1 cellular context compared by ENCODE assay signal in the genomic region with DNA sequence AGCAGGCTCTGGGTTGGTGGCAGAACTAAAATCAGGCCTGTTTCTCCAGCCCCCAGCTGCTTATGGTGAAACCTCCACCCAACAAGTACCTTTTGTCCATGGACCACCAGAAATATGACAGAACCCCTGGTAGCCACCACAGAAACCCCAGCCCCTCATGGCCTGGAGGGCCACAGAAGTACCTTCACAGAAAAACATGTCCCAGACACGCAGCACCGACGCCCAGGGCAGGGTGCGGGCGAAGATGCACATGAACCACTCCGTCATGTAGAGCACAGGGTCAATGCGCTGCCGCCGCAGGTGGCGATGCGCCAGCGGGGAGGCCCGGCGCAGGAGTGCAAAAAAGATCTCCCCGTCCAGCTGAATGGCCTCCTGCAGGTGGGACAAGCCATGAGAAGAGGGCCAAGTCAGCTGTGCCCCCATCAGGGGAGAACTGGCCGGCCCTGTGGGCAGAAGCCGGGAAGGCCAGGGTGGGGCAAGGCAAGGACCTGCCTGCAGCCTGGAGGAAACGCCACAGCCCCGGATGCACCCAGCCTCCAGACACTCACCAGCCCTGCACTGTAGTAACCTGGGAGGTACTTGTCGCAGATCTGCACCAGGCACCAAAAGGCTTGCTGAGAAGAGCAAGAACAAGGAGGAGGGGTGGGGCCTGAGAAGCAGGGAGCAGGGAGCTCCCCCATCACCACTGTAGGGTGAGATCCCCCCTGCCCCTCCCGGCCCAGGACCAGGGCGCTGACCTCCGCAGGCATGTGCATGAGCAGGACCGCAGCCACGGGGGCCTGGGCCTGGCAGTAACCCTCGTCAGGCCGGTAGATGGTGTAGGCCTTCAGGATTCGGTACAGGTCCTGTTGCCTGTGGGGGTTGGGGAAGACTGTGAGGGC.
TF ChIP-seq lines count a peak whose summit lies in the region.

No MANE protein-coding gene starts in this region.

TF ChIP-seq in GM23338, 12 proteins besides CTCF, POLR2A, EP300 and RAD21:
- TF ChIP-seq STAT1 (IDR thresholded peaks at IDR 0.05; ENCODE audit: unreplicated experiment): no peak
- TF ChIP-seq, protein P1, sequence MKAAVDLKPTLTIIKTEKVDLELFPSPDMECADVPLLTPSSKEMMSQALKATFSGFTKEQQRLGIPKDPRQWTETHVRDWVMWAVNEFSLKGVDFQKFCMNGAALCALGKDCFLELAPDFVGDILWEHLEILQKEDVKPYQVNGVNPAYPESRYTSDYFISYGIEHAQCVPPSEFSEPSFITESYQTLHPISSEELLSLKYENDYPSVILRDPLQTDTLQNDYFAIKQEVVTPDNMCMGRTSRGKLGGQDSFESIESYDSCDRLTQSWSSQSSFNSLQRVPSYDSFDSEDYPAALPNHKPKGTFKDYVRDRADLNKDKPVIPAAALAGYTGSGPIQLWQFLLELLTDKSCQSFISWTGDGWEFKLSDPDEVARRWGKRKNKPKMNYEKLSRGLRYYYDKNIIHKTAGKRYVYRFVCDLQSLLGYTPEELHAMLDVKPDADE (IDR thresholded peaks at IDR 0.05): no peak
- no peak for TF ChIP-seq EZH2 (IDR thresholded peaks at IDR 0.05; ENCODE audit: low read depth, unreplicated experiment)
- TF ChIP-seq JUNB (IDR thresholded peaks at IDR 0.05; ENCODE audit: unreplicated experiment): no peak
- TF ChIP-seq, protein P2, sequence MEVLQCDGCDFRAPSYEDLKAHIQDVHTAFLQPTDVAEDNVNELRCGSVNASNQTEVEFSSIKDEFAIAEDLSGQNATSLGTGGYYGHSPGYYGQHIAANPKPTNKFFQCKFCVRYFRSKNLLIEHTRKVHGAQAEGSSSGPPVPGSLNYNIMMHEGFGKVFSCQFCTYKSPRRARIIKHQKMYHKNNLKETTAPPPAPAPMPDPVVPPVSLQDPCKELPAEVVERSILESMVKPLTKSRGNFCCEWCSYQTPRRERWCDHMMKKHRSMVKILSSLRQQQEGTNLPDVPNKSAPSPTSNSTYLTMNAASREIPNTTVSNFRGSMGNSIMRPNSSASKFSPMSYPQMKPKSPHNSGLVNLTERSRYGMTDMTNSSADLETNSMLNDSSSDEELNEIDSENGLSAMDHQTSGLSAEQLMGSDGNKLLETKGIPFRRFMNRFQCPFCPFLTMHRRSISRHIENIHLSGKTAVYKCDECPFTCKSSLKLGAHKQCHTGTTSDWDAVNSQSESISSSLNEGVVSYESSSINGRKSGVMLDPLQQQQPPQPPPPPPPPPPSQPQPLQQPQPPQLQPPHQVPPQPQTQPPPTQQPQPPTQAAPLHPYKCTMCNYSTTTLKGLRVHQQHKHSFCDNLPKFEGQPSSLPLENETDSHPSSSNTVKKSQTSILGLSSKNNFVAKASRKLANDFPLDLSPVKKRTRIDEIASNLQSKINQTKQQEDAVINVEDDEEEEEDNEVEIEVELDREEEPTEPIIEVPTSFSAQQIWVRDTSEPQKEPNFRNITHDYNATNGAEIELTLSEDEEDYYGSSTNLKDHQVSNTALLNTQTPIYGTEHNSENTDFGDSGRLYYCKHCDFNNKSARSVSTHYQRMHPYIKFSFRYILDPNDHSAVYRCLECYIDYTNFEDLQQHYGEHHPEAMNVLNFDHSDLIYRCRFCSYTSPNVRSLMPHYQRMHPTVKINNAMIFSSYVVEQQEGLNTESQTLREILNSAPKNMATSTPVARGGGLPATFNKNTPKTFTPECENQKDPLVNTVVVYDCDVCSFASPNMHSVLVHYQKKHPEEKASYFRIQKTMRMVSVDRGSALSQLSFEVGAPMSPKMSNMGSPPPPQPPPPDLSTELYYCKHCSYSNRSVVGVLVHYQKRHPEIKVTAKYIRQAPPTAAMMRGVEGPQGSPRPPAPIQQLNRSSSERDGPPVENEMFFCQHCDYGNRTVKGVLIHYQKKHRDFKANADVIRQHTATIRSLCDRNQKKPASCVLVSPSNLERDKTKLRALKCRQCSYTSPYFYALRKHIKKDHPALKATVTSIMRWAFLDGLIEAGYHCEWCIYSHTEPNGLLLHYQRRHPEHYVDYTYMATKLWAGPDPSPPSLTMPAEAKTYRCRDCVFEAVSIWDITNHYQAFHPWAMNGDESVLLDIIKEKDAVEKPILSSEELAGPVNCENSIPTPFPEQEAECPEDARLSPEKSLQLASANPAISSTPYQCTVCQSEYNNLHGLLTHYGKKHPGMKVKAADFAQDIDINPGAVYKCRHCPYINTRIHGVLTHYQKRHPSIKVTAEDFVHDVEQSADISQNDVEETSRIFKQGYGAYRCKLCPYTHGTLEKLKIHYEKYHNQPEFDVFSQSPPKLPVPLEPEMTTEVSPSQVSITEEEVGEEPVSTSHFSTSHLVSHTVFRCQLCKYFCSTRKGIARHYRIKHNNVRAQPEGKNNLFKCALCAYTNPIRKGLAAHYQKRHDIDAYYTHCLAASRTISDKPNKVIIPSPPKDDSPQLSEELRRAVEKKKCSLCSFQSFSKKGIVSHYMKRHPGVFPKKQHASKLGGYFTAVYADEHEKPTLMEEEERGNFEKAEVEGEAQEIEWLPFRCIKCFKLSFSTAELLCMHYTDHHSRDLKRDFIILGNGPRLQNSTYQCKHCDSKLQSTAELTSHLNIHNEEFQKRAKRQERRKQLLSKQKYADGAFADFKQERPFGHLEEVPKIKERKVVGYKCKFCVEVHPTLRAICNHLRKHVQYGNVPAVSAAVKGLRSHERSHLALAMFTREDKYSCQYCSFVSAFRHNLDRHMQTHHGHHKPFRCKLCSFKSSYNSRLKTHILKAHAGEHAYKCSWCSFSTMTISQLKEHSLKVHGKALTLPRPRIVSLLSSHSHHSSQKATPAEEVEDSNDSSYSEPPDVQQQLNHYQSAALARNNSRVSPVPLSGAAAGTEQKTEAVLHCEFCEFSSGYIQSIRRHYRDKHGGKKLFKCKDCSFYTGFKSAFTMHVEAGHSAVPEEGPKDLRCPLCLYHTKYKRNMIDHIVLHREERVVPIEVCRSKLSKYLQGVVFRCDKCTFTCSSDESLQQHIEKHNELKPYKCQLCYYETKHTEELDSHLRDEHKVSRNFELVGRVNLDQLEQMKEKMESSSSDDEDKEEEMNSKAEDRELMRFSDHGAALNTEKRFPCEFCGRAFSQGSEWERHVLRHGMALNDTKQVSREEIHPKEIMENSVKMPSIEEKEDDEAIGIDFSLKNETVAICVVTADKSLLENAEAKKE (CRISPR knock-in tag; IDR thresholded peaks at IDR 0.05): no peak
- TF ChIP-seq POLR2AphosphoS5 (IDR thresholded peaks at IDR 0.05; ENCODE audit: low read depth): no peak
- TF ChIP-seq, protein P3, sequence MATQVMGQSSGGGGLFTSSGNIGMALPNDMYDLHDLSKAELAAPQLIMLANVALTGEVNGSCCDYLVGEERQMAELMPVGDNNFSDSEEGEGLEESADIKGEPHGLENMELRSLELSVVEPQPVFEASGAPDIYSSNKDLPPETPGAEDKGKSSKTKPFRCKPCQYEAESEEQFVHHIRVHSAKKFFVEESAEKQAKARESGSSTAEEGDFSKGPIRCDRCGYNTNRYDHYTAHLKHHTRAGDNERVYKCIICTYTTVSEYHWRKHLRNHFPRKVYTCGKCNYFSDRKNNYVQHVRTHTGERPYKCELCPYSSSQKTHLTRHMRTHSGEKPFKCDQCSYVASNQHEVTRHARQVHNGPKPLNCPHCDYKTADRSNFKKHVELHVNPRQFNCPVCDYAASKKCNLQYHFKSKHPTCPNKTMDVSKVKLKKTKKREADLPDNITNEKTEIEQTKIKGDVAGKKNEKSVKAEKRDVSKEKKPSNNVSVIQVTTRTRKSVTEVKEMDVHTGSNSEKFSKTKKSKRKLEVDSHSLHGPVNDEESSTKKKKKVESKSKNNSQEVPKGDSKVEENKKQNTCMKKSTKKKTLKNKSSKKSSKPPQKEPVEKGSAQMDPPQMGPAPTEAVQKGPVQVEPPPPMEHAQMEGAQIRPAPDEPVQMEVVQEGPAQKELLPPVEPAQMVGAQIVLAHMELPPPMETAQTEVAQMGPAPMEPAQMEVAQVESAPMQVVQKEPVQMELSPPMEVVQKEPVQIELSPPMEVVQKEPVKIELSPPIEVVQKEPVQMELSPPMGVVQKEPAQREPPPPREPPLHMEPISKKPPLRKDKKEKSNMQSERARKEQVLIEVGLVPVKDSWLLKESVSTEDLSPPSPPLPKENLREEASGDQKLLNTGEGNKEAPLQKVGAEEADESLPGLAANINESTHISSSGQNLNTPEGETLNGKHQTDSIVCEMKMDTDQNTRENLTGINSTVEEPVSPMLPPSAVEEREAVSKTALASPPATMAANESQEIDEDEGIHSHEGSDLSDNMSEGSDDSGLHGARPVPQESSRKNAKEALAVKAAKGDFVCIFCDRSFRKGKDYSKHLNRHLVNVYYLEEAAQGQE (IDR thresholded peaks at IDR 0.05; ENCODE audit: unreplicated experiment): no peak
- no peak for TF ChIP-seq EZH2phosphoT487 (IDR thresholded peaks at IDR 0.05; ENCODE audit: unreplicated experiment)
- TF ChIP-seq ZNF331 (CRISPR knock-in tag; IDR thresholded peaks at IDR 0.05; ENCODE audit: low read depth): no peak
- TF ChIP-seq ZNF114 (CRISPR knock-in tag; IDR thresholded peaks at IDR 0.05): no peak
- no peak for TF ChIP-seq CREB1 (CRISPR knock-in tag; IDR thresholded peaks at IDR 0.05; ENCODE audit: low read depth)
- no peak for TF ChIP-seq NANOG (IDR thresholded peaks at IDR 0.05; ENCODE audit: borderline replicate concordance)
TF ChIP-seq in GM23338: peak in this region for 0.
